ENCODE assay signal across 1 cellular context in the genomic region with DNA sequence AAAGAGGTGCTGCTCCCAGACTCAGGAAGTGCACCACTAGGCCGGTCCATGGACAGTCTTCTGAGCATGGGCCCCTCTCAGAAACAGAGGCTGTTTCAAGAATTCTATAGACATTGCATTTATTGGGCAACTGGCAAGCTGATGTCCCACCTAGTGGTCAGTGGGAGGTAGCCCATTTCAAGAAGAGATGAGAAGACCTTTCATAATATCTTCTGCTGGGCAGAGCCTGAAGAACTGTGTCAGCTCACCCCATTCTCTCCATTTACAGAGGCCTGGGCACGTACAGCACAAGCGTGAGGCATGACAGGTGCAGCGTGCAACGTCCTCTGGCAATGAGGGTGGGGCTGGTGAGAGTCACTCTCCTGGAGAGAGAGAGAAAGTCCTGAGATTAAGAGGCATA.
TF ChIP-seq lines count a peak whose summit lies in the region.

No MANE protein-coding gene starts in this region.

TF ChIP-seq in GM12891, 5 proteins besides CTCF, POLR2A, EP300 and RAD21 (continued from another document):
- no peak for TF ChIP-seq SPI1 (IDR thresholded peaks at IDR 0.05; ENCODE audit: low read depth, low read length)
